ENCODE assay signal across 12 cellular contexts in genomic region chr10:4354382-4354812, GRCh38.
DNase-seq lines count a peak whose midpoint lies in the region; ATAC-seq, FAIRE-seq and TF ChIP-seq lines count a peak whose summit lies in the region.
"Had no signal": no experiment of that assay in that cellular context is flagged by ENCODE, and none has a peak within 500 bp of the region (broad histone marks: within the 10 kb centered on the region; RNA-seq: fewer than 3 reads in every experiment).

No MANE protein-coding gene starts in this region.

- intact Hi-C loops in Right ventricle myocardium inferior (cut with DNase I): no loop called here

- H3K4me3 ChIP-seq in bronchial epithelial cell (ENCODE audit: low read depth, low read length): no peak overlapping the region
- H3K4me3 ChIP-seq: BLaER1, GM12878, spleen had no signal

- no peak for TF ChIP-seq CTCF in bronchial epithelial cell (IDR thresholded peaks at IDR 0.05; ENCODE audit: insufficient read depth, low read length, severe bottlenecking)

- H3K27me3 ChIP-seq in bronchial epithelial cell (ENCODE audit: control insufficient read depth, insufficient read depth, low read length): no peaks in the 10 kb centered on the region
- H3K27me3 ChIP-seq: BLaER1, spleen had no signal

- no peaks in the 10 kb centered on the region for H3K36me3 ChIP-seq in bronchial epithelial cell (ENCODE audit: control insufficient read depth, insufficient read depth, low read length)
- H3K36me3 ChIP-seq: BLaER1, spleen had no signal

- in situ Hi-C loops in ACHN (cut with HindIII; ENCODE audit: low pct_ligation_motif_present, low pct_unique_long_range_greater_than_20kb, low sequenced_read_pairs): no loop called here

- DNase-seq in ACHN (peak; percentile 77), LHCN-M2 (ENCODE audit: low read depth) (peak; percentile 27), bronchial epithelial cell (ENCODE audit: low read depth) (peak; percentile 94), left kidney (ENCODE audit: low read depth, low spot score) (peak; percentile 49), DMS 273 (lab: John Stamatoyannopoulos, UW; ENCODE audit: unreplicated experiment) (no peak), germinal center (ENCODE audit: low spot score) (no peak), Right ventricle myocardium inferior (ENCODE audit: missing footprints) (no peak)
- DNase-seq: activated CD8-positive, alpha-beta memory T cell treated with anti-CD3 and anti-CD28 coated beads for 24 hours; spleen had no signal

- no peak for ATAC-seq in HG02571 (IDR thresholded peaks at IDR 0.05; ENCODE audit: unreplicated experiment)
- no peak for ATAC-seq in Right ventricle myocardium inferior
- ATAC-seq: GM12878 had no signal

- FAIRE-seq in bronchial epithelial cell (lab: Jason Lieb, UNC): peak; percentile 86
- FAIRE-seq: GM12878 had no signal

Comparison
In these comparisons a context has a peak if more than half of its experiments do, and no peak if none do; other contexts are left out.
1. DNase-seq: peak in ACHN (single experiment), LHCN-M2 (single experiment), bronchial epithelial cell (single experiment) and left kidney (single experiment); none in DMS 273 (single experiment), germinal center (single experiment) and Right ventricle myocardium inferior (single experiment).